14 cellular contexts compared by ENCODE assay signal in the genomic region with DNA sequence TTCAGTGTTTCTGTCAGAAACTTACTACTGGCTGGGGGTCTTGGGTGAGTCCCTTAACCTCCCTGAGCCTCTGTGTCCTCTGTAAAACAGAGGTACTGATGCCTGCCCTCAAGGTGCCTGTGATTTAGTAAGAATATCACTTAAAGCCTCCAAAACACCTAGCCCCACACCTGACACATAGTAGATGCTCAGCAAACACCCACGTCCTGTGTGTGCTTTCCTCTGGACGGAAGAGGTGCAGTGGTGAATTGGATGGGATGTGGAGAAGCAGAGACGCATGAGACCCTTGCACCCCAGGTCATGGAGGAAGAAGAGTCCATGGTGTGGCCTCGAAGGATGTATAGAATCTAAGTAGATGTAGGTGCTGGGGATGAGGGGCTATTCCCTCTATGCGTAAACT.
DNase-seq lines count a peak whose midpoint lies in the region; ATAC-seq and TF ChIP-seq lines count a peak whose summit lies in the region.
"Had no signal": no experiment of that assay in that cellular context is flagged by ENCODE, and none has a peak within 500 bp of the region (broad histone marks: within the 10 kb centered on the region; RNA-seq: fewer than 3 reads in every experiment).

No MANE protein-coding gene starts in this region.

- H3K36me3 ChIP-seq in WERI-Rb-1: no peaks in the 10 kb centered on the region

- TF ChIP-seq CTCF in WERI-Rb-1 (IDR thresholded peaks at IDR 0.05; ENCODE audit: low read depth, low read length): no peak

- peak overlapping the region; percentile 16 for H3K27ac Mint-ChIP-seq in activated naive CD8-positive, alpha-beta T cell
- no peak overlapping the region for H3K27ac Mint-ChIP-seq in activated naive CD8-positive, alpha-beta T cell treated with anti-CD3 and anti-CD28 coated beads, Interleukin-2, amount 50 U/mL, for 24 hours
- peak overlapping the region in 9 of 10 donors; percentile 27 to 85 (median 60) for H3K27ac Mint-ChIP-seq in naive thymus-derived CD8-positive, alpha-beta T cell

- no peak for ATAC-seq in activated naive CD8-positive, alpha-beta T cell treated with anti-CD3 and anti-CD28 coated beads, Interleukin-2, amount 50 U/mL, for 24 hours
- ATAC-seq in naive thymus-derived CD8-positive, alpha-beta T cell: no peak
- no peak for ATAC-seq in HG03095 (IDR thresholded peaks at IDR 0.05; ENCODE audit: unreplicated experiment)

- in situ Hi-C loops in ACHN (cut with HindIII; ENCODE audit: low pct_ligation_motif_present, low pct_unique_long_range_greater_than_20kb, low sequenced_read_pairs): no loop called here

- H3K9me3 Mint-ChIP-seq in activated naive CD8-positive, alpha-beta T cell (ENCODE audit: low read depth): no peaks in the 10 kb centered on the region
- H3K9me3 Mint-ChIP-seq in activated naive CD8-positive, alpha-beta T cell treated with anti-CD3 and anti-CD28 coated beads, Interleukin-2, amount 50 U/mL, for 24 hours: no peaks in the 10 kb centered on the region
- H3K9me3 Mint-ChIP-seq in naive thymus-derived CD8-positive, alpha-beta T cell: no peaks in the 10 kb centered on the region
- H3K9me3 Mint-ChIP-seq: IgD-negative memory B cell had no signal

- no peak overlapping the region for H3K4me3 Mint-ChIP-seq in activated naive CD8-positive, alpha-beta T cell
- no peak overlapping the region for H3K4me3 Mint-ChIP-seq in activated naive CD8-positive, alpha-beta T cell treated with anti-CD3 and anti-CD28 coated beads, Interleukin-2, amount 50 U/mL, for 24 hours
- H3K4me3 Mint-ChIP-seq in naive thymus-derived CD8-positive, alpha-beta T cell: no peak overlapping the region
- H3K4me3 Mint-ChIP-seq: IgD-negative memory B cell had no signal

- POLR2A ChIA-PET in naive thymus-derived CD8-positive, alpha-beta T cell (lab: Charles Lee): interaction anchor here (1.0 kb wide), 1 partner anchor 12 kb away, joined by 4 read pairs; no protein-coding TSS in a partner anchor

- no peak overlapping the region for H3K4me3 ChIP-seq in WERI-Rb-1 (ENCODE audit: low read depth, low read length)
- H3K4me3 ChIP-seq: A549 had no signal

- no peaks in the 10 kb centered on the region for H3K27me3 ChIP-seq in WERI-Rb-1 (ENCODE audit: insufficient read depth, low read depth, severe bottlenecking)

- peaks cover 7% of the 10 kb centered on the region for H3K36me3 Mint-ChIP-seq in activated naive CD8-positive, alpha-beta T cell
- peaks cover 11% of the 10 kb centered on the region for H3K36me3 Mint-ChIP-seq in activated naive CD8-positive, alpha-beta T cell treated with anti-CD3 and anti-CD28 coated beads, Interleukin-2, amount 50 U/mL, for 24 hours (ENCODE audit: low read depth)
- H3K36me3 Mint-ChIP-seq in naive thymus-derived CD8-positive, alpha-beta T cell: peaks cover 0 to 11% (median 1%) of the 10 kb centered on the region in 3 donors

- H3K9me3 ChIP-seq in WERI-Rb-1 (ENCODE audit: severe bottlenecking): no peaks in the 10 kb centered on the region
- H3K9me3 ChIP-seq: A549 had no signal

- DNase-seq in activated naive CD8-positive, alpha-beta T cell treated with anti-CD3 and anti-CD28 coated beads, Interleukin-2, amount 50 U/mL, for 24 hours: no peak
- no peak for DNase-seq in WERI-Rb-1
- DNase-seq in naive thymus-derived CD8-positive, alpha-beta T cell: no peak
- DNase-seq in ACHN: no peak
- DNase-seq in NCI-H1092 (lab: John Stamatoyannopoulos, UW): no peak
- DNase-seq: AML-193, DMS153, EL, NCI-H1436 treated with DMSO at 0.1 percent for 48 hours, NCI-H2081 had no signal

- H3K27ac ChIP-seq in WERI-Rb-1: peak overlapping the region; percentile 21; the same call in 1 of the 2 replicates
- H3K27ac ChIP-seq: A549 had no signal

- peaks cover 11% of the 10 kb centered on the region for H3K4me1 Mint-ChIP-seq in activated naive CD8-positive, alpha-beta T cell (ENCODE audit: low read depth)
- peaks cover 14% of the 10 kb centered on the region for H3K4me1 Mint-ChIP-seq in activated naive CD8-positive, alpha-beta T cell treated with anti-CD3 and anti-CD28 coated beads, Interleukin-2, amount 50 U/mL, for 24 hours
- H3K4me1 Mint-ChIP-seq in naive thymus-derived CD8-positive, alpha-beta T cell: peaks cover 14 to 33% (median 16%) of the 10 kb centered on the region in 4 donors

- H3K27me3 Mint-ChIP-seq in activated naive CD8-positive, alpha-beta T cell: no peaks in the 10 kb centered on the region
- H3K27me3 Mint-ChIP-seq in activated naive CD8-positive, alpha-beta T cell treated with anti-CD3 and anti-CD28 coated beads, Interleukin-2, amount 50 U/mL, for 24 hours: no peaks in the 10 kb centered on the region
- no peaks in the 10 kb centered on the region for H3K27me3 Mint-ChIP-seq in naive thymus-derived CD8-positive, alpha-beta T cell
- H3K27me3 Mint-ChIP-seq: IgD-negative memory B cell had no signal
